Comparison of ENCODE assay signal across 22 cellular contexts in the genomic region with DNA sequence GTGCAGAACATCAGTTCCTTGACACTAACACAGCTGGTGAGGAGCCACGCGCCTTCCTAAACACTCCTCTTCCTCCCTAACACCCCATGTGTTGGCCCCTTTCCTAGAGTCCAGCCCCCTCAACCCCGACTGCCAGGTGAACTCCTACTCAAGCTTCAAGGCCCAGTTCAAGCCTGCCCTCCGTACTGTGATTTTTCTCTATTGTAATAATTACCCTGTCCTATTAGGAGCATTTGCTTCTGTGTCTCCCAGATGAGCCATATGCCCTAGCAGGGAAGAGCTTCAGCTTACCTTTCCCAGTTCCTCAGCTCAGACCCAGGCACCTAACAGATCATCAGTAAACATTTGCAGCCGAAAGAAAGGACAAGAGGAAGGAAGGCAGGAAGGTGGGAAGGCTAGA.
"Had no signal": no experiment of that assay in that cellular context is flagged by ENCODE, and none has a peak within 500 bp of the region (broad histone marks: within the 10 kb centered on the region; RNA-seq: fewer than 3 reads in every experiment).

No MANE protein-coding gene starts in this region.

- H3K4me3 ChIP-seq: coronary artery, dorsolateral prefrontal cortex, esophagus squamous epithelium, gastrocnemius medialis, hepatocyte, left lung, lower lobe of right lung had no signal

- DNase-seq: dermis blood vessel endothelial cell; dorsolateral prefrontal cortex; effector CD4-positive, alpha-beta T cell; effector memory CD4-positive, alpha-beta T cell; esophagus squamous epithelium; foreskin fibroblast; foreskin melanocyte; gastrocnemius medialis; glutamatergic neuron; head of caudate nucleus; hypothalamus; left cardiac atrium; left lung; left ventricle myocardium superior; lower lobe of right lung; mesenchymal stem cell had no signal

- H3K9me3 ChIP-seq: gastrocnemius medialis had no signal

- FAIRE-seq: colon, endothelial cell of umbilical vein, islet of Langerhans, keratinocyte had no signal

- H3K4me1 ChIP-seq: esophagus squamous epithelium, gastrocnemius medialis, left lung, lower lobe of right lung had no signal

- H3K27ac ChIP-seq: coronary artery, dorsolateral prefrontal cortex, esophagus squamous epithelium, gastrocnemius medialis, hepatocyte, left lung, lower lobe of right lung had no signal

- H3K36me3 ChIP-seq: esophagus squamous epithelium, gastrocnemius medialis, left lung, lower lobe of right lung had no signal

- H3K27me3 ChIP-seq: esophagus squamous epithelium, gastrocnemius medialis, hepatocyte, left lung had no signal

- ATAC-seq: gastrocnemius medialis, left cardiac atrium, left lung, left ventricle myocardium superior, lower lobe of right lung had no signal
